In the genomic region with DNA sequence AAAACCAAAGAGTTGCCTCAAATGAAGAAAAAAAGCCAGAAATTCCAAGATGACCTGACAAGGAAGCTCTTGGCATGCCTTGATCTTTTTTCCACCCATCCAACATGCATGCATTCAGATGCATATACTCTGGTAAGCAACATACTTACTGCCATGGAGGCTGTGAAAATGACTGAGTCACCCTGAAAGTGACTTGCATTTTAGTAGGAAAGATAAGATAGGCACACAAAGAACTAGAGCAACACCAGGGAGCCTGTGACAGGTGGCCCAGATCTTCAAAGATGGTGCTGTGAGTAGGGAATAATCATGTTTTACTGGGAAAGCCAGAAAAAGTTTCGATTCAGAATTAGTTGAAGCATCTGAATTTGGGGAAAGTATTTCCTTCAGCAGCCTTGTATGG, we compare ENCODE assay signal across 8 cellular contexts.
"Had no signal": no experiment of that assay in that cellular context is flagged by ENCODE, and none has a peak within 500 bp of the region (broad histone marks: within the 10 kb centered on the region; RNA-seq: fewer than 3 reads in every experiment).

No MANE protein-coding gene starts in this region.

- DNase-seq: GOT3, H7, HFFc6, KG1 had no signal

- H3K36me3 ChIP-seq: HAP-1 had no signal

- H3K27ac ChIP-seq: HL-60 had no signal

- H3K4me3 ChIP-seq: HAP-1 had no signal

- FAIRE-seq: HepG2 had no signal

- H3K9me3 ChIP-seq: HAP-1 had no signal

- H3K4me1 ChIP-seq: HAP-1 had no signal

- ATAC-seq: HCT116, HepG2 had no signal
